In genomic region chr15:76339302-76340197, GRCh38 we compare ENCODE assay signal across 9 cellular contexts. TPM values are rescaled to one million over a fixed set of nuclear protein-coding genes. Genes with fewer than 3 reads are reported as not detected.
A peak's percentile ranks its signal among the peaks of the same experiment; 100 is the strongest.
DNase-seq lines count a peak whose midpoint lies in the region; ATAC-seq and TF ChIP-seq lines count a peak whose summit lies in the region.
"Had no signal": no experiment of that assay in that cellular context is flagged by ENCODE, and none has a peak within 500 bp of the region (broad histone marks: within the 10 kb centered on the region; RNA-seq: fewer than 3 reads in every experiment).

No MANE protein-coding gene starts in this region.

- DNase-seq in ELF-1 (ENCODE audit: low read depth, low spot score) = peak; percentile 56
- peak; percentile 63 for DNase-seq in NOMO-1 treated with DMSO at 0.1 percent for 48 hours (lab: John Stamatoyannopoulos, UW; ENCODE audit: unreplicated experiment)
- DNase-seq in endothelial cell (ENCODE audit: low spot score) = no peak
- no peak for DNase-seq in NCI-H2196 treated with DMSO at 0.1 percent for 48 hours (lab: John Stamatoyannopoulos, UW; ENCODE audit: unreplicated experiment)
- no peak for DNase-seq in stimulated activated CD4-positive, alpha-beta T cell treated with anti-CD3 and anti-CD28 coated beads, Interleukin-4, amount 100 ng/mL, for 4 hours
- no peak for DNase-seq in islet precursor cell

- no peak for ATAC-seq in GM19328 (IDR thresholded peaks at IDR 0.05; ENCODE audit: unreplicated experiment)
- ATAC-seq: body of pancreas had no signal

- peaks cover 18% of the 10 kb centered on the region for H3K27me3 ChIP-seq in parathyroid adenoma (ENCODE audit: control insufficient read depth, insufficient read depth, low read length)

- no peak overlapping the region for H3K9ac ChIP-seq in parathyroid adenoma

- no peaks in the 10 kb centered on the region for H3K9me3 ChIP-seq in parathyroid adenoma (ENCODE audit: control insufficient read depth, low read length)
- H3K9me3 ChIP-seq: body of pancreas had no signal

- peaks cover 41% of the 10 kb centered on the region for H3K4me1 Mint-ChIP-seq in endothelial cell (ENCODE audit: unreplicated experiment)

- peak overlapping the region; percentile 22 for H3K4me3 ChIP-seq in parathyroid adenoma (ENCODE audit: low read depth, low read length)

- no peak overlapping the region for H3K27ac ChIP-seq in parathyroid adenoma
- H3K27ac ChIP-seq: body of pancreas had no signal

- peaks cover 39% of the 10 kb centered on the region for H3K27me3 Mint-ChIP-seq in endothelial cell (ENCODE audit: unreplicated experiment)

- H3K79me2 ChIP-seq in parathyroid adenoma = no peaks in the 10 kb centered on the region

- peak overlapping the region; percentile 63 for H3K4me2 ChIP-seq in parathyroid adenoma (ENCODE audit: low read length)

- H3K4me1 ChIP-seq in parathyroid adenoma = no peaks in the 10 kb centered on the region

- TF ChIP-seq CTCF in endothelial cell (IDR thresholded peaks at IDR 0.05; ENCODE audit: unreplicated experiment) = no peak
- no peak for TF ChIP-seq CTCF in parathyroid adenoma (IDR thresholded peaks at IDR 0.05)

- H2AFZ ChIP-seq in parathyroid adenoma = no peak overlapping the region

- H3K9me3 Mint-ChIP-seq in endothelial cell (ENCODE audit: unreplicated experiment) = no peaks in the 10 kb centered on the region

- H3K4me3 Mint-ChIP-seq in endothelial cell (ENCODE audit: unreplicated experiment) = peak overlapping the region; percentile 44

- H3K27ac Mint-ChIP-seq in endothelial cell (ENCODE audit: unreplicated experiment) = no peak overlapping the region

- H3K36me3 ChIP-seq in parathyroid adenoma (ENCODE audit: control insufficient read depth, insufficient read depth, low read length) = no peaks in the 10 kb centered on the region

- H3K36me3 Mint-ChIP-seq in endothelial cell (ENCODE audit: low read depth, unreplicated experiment) = peaks cover 5% of the 10 kb centered on the region

RNA-seq across cellular contexts. Expression of gene ISL2, which starts 3.0 kb away (rescaled TPM):
- total RNA-seq in endothelial cell (ENCODE audit: unreplicated experiment) = 1.4 TPM
- total RNA-seq: body of pancreas had no signal

RNA-seq across cellular contexts. Expression of gene ETFA, which starts 28.3 kb away (rescaled TPM):
- total RNA-seq in endothelial cell (ENCODE audit: unreplicated experiment) = 103 TPM

Comparison
In these comparisons a context has a peak if more than half of its experiments do, and no peak if none do; other contexts are left out.
1. DNase-seq: peak in ELF-1 (single experiment) and NOMO-1 treated with DMSO at 0.1 percent for 48 hours (single experiment); none in endothelial cell (single experiment), NCI-H2196 treated with DMSO at 0.1 percent for 48 hours (single experiment), stimulated activated CD4-positive, alpha-beta T cell treated with anti-CD3 and anti-CD28 coated beads, Interleukin-4, amount 100 ng/mL, for 4 hours (0 of 2) and islet precursor cell (single experiment).